ENCODE assay signal across 12 cellular contexts in the genomic region with DNA sequence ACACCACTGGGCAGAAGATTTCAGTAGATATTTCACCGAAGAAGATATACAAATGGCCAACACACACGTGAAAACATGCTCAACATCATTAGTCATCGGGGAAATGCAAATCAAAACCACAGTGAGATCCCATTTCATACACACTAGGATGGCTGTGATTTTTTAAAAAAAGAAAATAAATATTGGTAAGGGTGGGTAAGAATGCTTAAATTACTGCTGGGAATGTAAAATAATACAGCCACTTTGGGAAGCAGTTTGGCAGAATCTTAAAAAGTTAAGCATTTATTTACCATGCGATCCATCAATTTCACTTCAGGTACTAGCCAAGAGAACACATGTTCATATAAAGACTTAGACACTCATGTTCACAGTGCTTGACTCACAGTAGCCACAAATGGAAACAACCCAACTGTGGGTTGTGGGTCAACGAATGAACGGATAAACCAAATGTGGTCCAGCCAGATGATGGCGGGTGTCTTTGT. TPM values are rescaled to one million over a fixed set of nuclear protein-coding genes. Genes with fewer than 3 reads are reported as not detected.
A peak's percentile ranks its signal among the peaks of the same experiment; 100 is the strongest.
DNase-seq lines count a peak whose midpoint lies in the region; ATAC-seq, FAIRE-seq and TF ChIP-seq lines count a peak whose summit lies in the region.
"Had no signal": no experiment of that assay in that cellular context is flagged by ENCODE, and none has a peak within 500 bp of the region (broad histone marks: within the 10 kb centered on the region; RNA-seq: fewer than 3 reads in every experiment).

No MANE protein-coding gene starts in this region.

- peaks cover 94% of the 10 kb centered on the region for H3K4me1 ChIP-seq in BLaER1
- H3K4me1 ChIP-seq in IMR-90 (ENCODE audit: control insufficient read depth, insufficient read depth, low read length), result peaks cover 19% of the 10 kb centered on the region
- peaks cover 3 to 22% (median 10%) of the 10 kb centered on the region in 4 donors for H3K4me1 ChIP-seq in transverse colon

- H2BK15ac ChIP-seq in IMR-90 (ENCODE audit: low read depth, low read length), result no peak overlapping the region; the same call in 2 of the 3 replicates

- no peak overlapping the region for H4K8ac ChIP-seq in IMR-90 (ENCODE audit: low read depth in 2 of 2, low read length in 2 of 2)

- peaks cover 8 to 11% of the 10 kb centered on the region in 2 donors for H3K4me1 Mint-ChIP-seq in natural killer cell

- H3K79me1 ChIP-seq in IMR-90 (ENCODE audit: low read depth in 1 of 2, low read length in 2 of 2), result no peaks in the 10 kb centered on the region; a peak in 1 of 4 replicates

- H3K56ac ChIP-seq in IMR-90 (ENCODE audit: extremely low read depth, insufficient read depth, low read length), result no peak overlapping the region

- ATAC-seq in IMR-90 (ENCODE audit: low read depth), result peak; percentile 69
- no peak for ATAC-seq in natural killer cell
- ATAC-seq: Panc1 had no signal

- no peak overlapping the region for H3K18ac ChIP-seq in IMR-90 (ENCODE audit: low read depth, low read length)

- peaks cover 10% of the 10 kb centered on the region for H3K9me1 ChIP-seq in IMR-90 (ENCODE audit: insufficient read depth, low read length)

- H3K4me3 ChIP-seq in BLaER1 (no peak overlapping the region; the same call in 1 of the 2 replicates), IMR-90 (ENCODE audit: insufficient read depth, low read depth, low read length) (no peak overlapping the region), transverse colon (no peak overlapping the region)
- H3K4me3 ChIP-seq: lung had no signal

- no peak overlapping the region for H2AK5ac ChIP-seq in IMR-90 (ENCODE audit: low read depth, low read length)

- CTCF ChIA-PET in IMR-90 (lab: Yijun Ruan, JAX), result no interaction called here

- DNase-seq in GM19239 (ENCODE audit: insufficient read length, low spot score), result no peak
- DNase-seq in IMR-90, result peak; percentile 89
- no peak for DNase-seq in epithelial cell of prostate (ENCODE audit: low read depth, low spot score)
- no peak for DNase-seq in transverse colon
- DNase-seq in NCI-H128 (lab: John Stamatoyannopoulos, UW; ENCODE audit: unreplicated experiment), result no peak
- no peak for DNase-seq in natural killer cell
- DNase-seq in CD1c-positive myeloid dendritic cell (ENCODE audit: extremely low spot score), result no peak
- DNase-seq: activated CD8-positive, alpha-beta memory T cell treated with anti-CD3 and anti-CD28 coated beads, Interleukin-2, amount 50 U/mL, for 4 hours; DND-41 had no signal

- peak overlapping the region; percentile 99 for H3K4me2 ChIP-seq in BLaER1
- H3K4me2 ChIP-seq in IMR-90 (ENCODE audit: low read depth, low read length), result no peak overlapping the region; the same call in 1 of the 2 replicates

- in situ Hi-C loops in IMR-90 (cut with MboI; ENCODE audit: low sequenced_read_pairs) (no loop called here), transverse colon (cut with MboI; ENCODE audit: low pct_ligation_motif_present in 1 of 4, low pct_unique_long_range_greater_than_20kb in 1 of 4, low sequenced_read_pairs in 3 of 4) (no loop called here)

- no peak overlapping the region for H2AFZ ChIP-seq in IMR-90 (replicated peaks; ENCODE audit: low read length, poor library complexity)

- H3K9ac ChIP-seq in BLaER1 (no peak overlapping the region), IMR-90 (ENCODE audit: low read depth, low read length) (no peak overlapping the region)

- H3K36me3 Mint-ChIP-seq in natural killer cell, result no peaks in the 10 kb centered on the region

- H3K27me3 Mint-ChIP-seq in natural killer cell (ENCODE audit: low read depth in 2 of 2), result peaks cover 18 to 24% of the 10 kb centered on the region in 2 donors

- H2BK120ac ChIP-seq in IMR-90 (ENCODE audit: low read depth, low read length), result no peak overlapping the region

- no peak overlapping the region for H2BK20ac ChIP-seq in IMR-90 (ENCODE audit: low read depth, low read length)

- intact Hi-C loops in IMR-90 (cut with micrococcal nuclease), result no loop called here
- intact Hi-C loops in transverse colon (cut with DNase I; ENCODE audit: low total_unique reads), result no loop called here
- intact Hi-C loops in natural killer cell (cut with micrococcal nuclease), result no loop called here

- H3K27ac ChIP-seq in BLaER1, result peak overlapping the region; percentile 65; the same call in 1 of the 2 replicates
- peak overlapping the region; percentile 23; the same call in 1 of the 2 replicates for H3K27ac ChIP-seq in IMR-90 (ENCODE audit: insufficient read depth, low read length)
- H3K27ac ChIP-seq in epithelial cell of prostate, result peak overlapping the region; percentile 31
- peak overlapping the region in 2 of 4 donors; percentile 21 to 71 for H3K27ac ChIP-seq in transverse colon

- TF ChIP-seq RAD21 in IMR-90 (IDR thresholded peaks at IDR 0.05; ENCODE audit: low read length), result no peak

- H2BK5ac ChIP-seq in IMR-90 (ENCODE audit: low read depth, low read length, poor library complexity, severe bottlenecking), result peak overlapping the region; percentile 21

- H3K27me3 ChIP-seq in BLaER1, result no peaks in the 10 kb centered on the region
- no peaks in the 10 kb centered on the region; the same call in 1 of the 2 replicates for H3K27me3 ChIP-seq in IMR-90 (ENCODE audit: control insufficient read depth, insufficient read depth, low read length)
- peaks cover 47% of the 10 kb centered on the region for H3K27me3 ChIP-seq in transverse colon

- H3K36me3 ChIP-seq in BLaER1, result no peaks in the 10 kb centered on the region
- no peaks in the 10 kb centered on the region for H3K36me3 ChIP-seq in IMR-90 (ENCODE audit: control insufficient read depth, insufficient read depth, low read length)
- H3K36me3 ChIP-seq in transverse colon, result no peaks in the 10 kb centered on the region

- TF ChIP-seq CTCF in IMR-90 (conservative IDR thresholded peaks at IDR 0.05; ENCODE audit: low read depth, low read length) (no peak), transverse colon (IDR thresholded peaks at IDR 0.05) (no peak), natural killer cell (IDR thresholded peaks at IDR 0.05) (no peak)

- H3K14ac ChIP-seq in IMR-90 (replicated peaks; ENCODE audit: low read depth, low read length), result no peak overlapping the region

- H4K91ac ChIP-seq in IMR-90 (ENCODE audit: insufficient read depth, low read depth, low read length), result no peak overlapping the region

- H3K4me3 Mint-ChIP-seq in natural killer cell, result no peak overlapping the region

- peak; percentile 88 for FAIRE-seq in GM19239 (lab: Jason Lieb, UNC)

- POLR2A ChIA-PET in IMR-90 (lab: Charles Lee; ENCODE audit: unreplicated experiment), result interaction anchor here (0.6 kb wide), 1 partner anchor 12 kb away, joined by 3 read pairs; no protein-coding TSS in a partner anchor

- H3K23ac ChIP-seq in IMR-90 (ENCODE audit: low read depth, low read length), result no peak overlapping the region

- no peak overlapping the region for H3K4ac ChIP-seq in IMR-90 (ENCODE audit: low read depth, low read length)

- H3K9me3 Mint-ChIP-seq in natural killer cell, result no peaks in the 10 kb centered on the region

- H2AK9ac ChIP-seq in IMR-90 (replicated peaks; ENCODE audit: low read depth, low read length, poor library complexity), result no peak overlapping the region

- BruUV-seq in IMR-90 (replicated peaks; lab: Mats Ljungman, UMichigan), result no TSS peak

- no peaks in the 10 kb centered on the region for H3K9me3 ChIP-seq in BLaER1
- no peaks in the 10 kb centered on the region for H3K9me3 ChIP-seq in IMR-90 (ENCODE audit: control insufficient read depth, insufficient read depth, low read length)
- no peaks in the 10 kb centered on the region for H3K9me3 ChIP-seq in transverse colon

- H4K5ac ChIP-seq in IMR-90 (ENCODE audit: low read depth, low read length), result no peak overlapping the region

- no peak for TF ChIP-seq EP300 in transverse colon (IDR thresholded peaks at IDR 0.05; ENCODE audit: low read depth)

- H4K20me1 ChIP-seq in BLaER1 (peaks cover 5% of the 10 kb centered on the region), IMR-90 (ENCODE audit: insufficient read depth, low read length) (peaks cover 7% of the 10 kb centered on the region; the same call in 1 of the 2 replicates)

- WGBS in IMR-90 (ENCODE audit: extremely low coverage in 2 of 2, insufficient read length in 1 of 2), 2 experiments, result 4% methylated on average over 4 of the region's 7 CpGs; no CpG with 5 or more reads in 1 of the 2 experiments
- WGBS in transverse colon (ENCODE audit: low coverage in 1 of 2), 2 donors, result 63 to 66% methylated on average over 2 to 7 of the region's 7 CpGs

- H3K27ac Mint-ChIP-seq in natural killer cell, result no peak overlapping the region

- TF ChIP-seq POLR2A in IMR-90 (IDR thresholded peaks at IDR 0.05; ENCODE audit: low read depth, low read length) (no peak), transverse colon (IDR thresholded peaks at IDR 0.05) (no peak)

- dilution Hi-C loops in IMR-90 (cut with HindIII; ENCODE audit: low sequenced_read_pairs, unreplicated experiment), result no loop called here

TF ChIP-seq in IMR-90, 13 proteins besides CTCF, POLR2A, EP300 and RAD21 (continues in another document):
- no peak; the same call in none of the 2 replicates for TF ChIP-seq FOS (IDR thresholded peaks at IDR 0.05; ENCODE audit: low read depth, low read length)
- TF ChIP-seq CHD1 (IDR thresholded peaks at IDR 0.05; ENCODE audit: low read depth, low read length), result no peak
- peak; percentile 83 for TF ChIP-seq BHLHE40 (IDR thresholded peaks at IDR 0.05; ENCODE audit: low read depth, low read length)

RNA-seq across cellular contexts. Expression of gene C16orf74, which starts 6.5 kb away (rescaled TPM):
- total RNA-seq in IMR-90 (2012; rRNA removed) (4.5 and 5.0 TPM in 2 replicates), transverse colon (1 to 10 TPM in 1 of 4 donors, under 1 TPM in 1, not detected in 2; 0.27 to 7.0 TPM), natural killer cell (1 to 10 TPM in 2 of 3 donors, under 1 TPM in 1; 0.71 to 2.2 (median 1.8) TPM)
- 12.2 and 18.5 TPM in 2 replicates for polyA plus RNA-seq in IMR-90 (2012; rRNA removed)
- polyA plus RNA-seq in IMR-90 (2012; cell fraction: cytosol; rRNA removed), result 21.0 and 28.2 TPM in 2 replicates
- polyA plus RNA-seq in IMR-90 (2012; cell fraction: nucleus; rRNA removed; ENCODE audit: low replicate concordance), result 12.0 and 16.7 TPM in 2 replicates

RNA-seq across cellular contexts. Expression of gene EMC8, which starts 42.0 kb away (rescaled TPM):
- total RNA-seq in IMR-90 (2012; rRNA removed) (23.7 and 28.3 TPM in 2 replicates), transverse colon (10 to 100 TPM; 27.9 to 40.0 (median 31.8) TPM), natural killer cell (10 to 100 TPM; 21.2 to 26.4 (median 24.1) TPM)
- polyA plus RNA-seq in IMR-90 (2012; rRNA removed), result 48.9 and 54.7 TPM in 2 replicates
- polyA plus RNA-seq in IMR-90 (2012; cell fraction: cytosol; rRNA removed), result 41.7 and 51.1 TPM in 2 replicates
- polyA plus RNA-seq in IMR-90 (2012; cell fraction: nucleus; rRNA removed; ENCODE audit: low replicate concordance), result 43.3 and 43.9 TPM in 2 replicates

RNA-seq across cellular contexts. Expression of gene COX4I1, which starts 42.1 kb away (rescaled TPM):
- total RNA-seq in IMR-90 (2012; rRNA removed), result 392 and 397 TPM in 2 replicates
- 700 and 845 TPM in 2 replicates for polyA plus RNA-seq in IMR-90 (2012; rRNA removed)
- polyA plus RNA-seq in IMR-90 (2012; cell fraction: cytosol; rRNA removed), result 1,212 and 1,973 TPM in 2 replicates
- 339 and 570 TPM in 2 replicates for polyA plus RNA-seq in IMR-90 (2012; cell fraction: nucleus; rRNA removed; ENCODE audit: low replicate concordance)
- 1,000 to 10,000 TPM in 2 of 4 donors, 100 to 1,000 TPM in 2; 635 to 1,115 (median 865) TPM for total RNA-seq in transverse colon
- total RNA-seq in natural killer cell, result 100 to 1,000 TPM; 338 to 422 (median 410) TPM
